Comparison of ENCODE assay signal across 23 cellular contexts in genomic region chr1:21084111-21084510, GRCh38.
DNase-seq lines count a peak whose midpoint lies in the region; ATAC-seq, FAIRE-seq and TF ChIP-seq lines count a peak whose summit lies in the region.
"Had no signal": no experiment of that assay in that cellular context is flagged by ENCODE, and none has a peak within 500 bp of the region (broad histone marks: within the 10 kb centered on the region; RNA-seq: fewer than 3 reads in every experiment).

No MANE protein-coding gene starts in this region.

- dilution Hi-C loops in keratinocyte (cut with MboI; ENCODE audit: extremely low pct_ligation_motif_present, low sequenced_read_pairs) = no loop called here

- H3K27me3 Mint-ChIP-seq in activated T-cell treated with anti-CD3 and anti-CD28 coated beads, Interleukin-2, amount 50 U/mL, for 24 hours = no peaks in the 10 kb centered on the region
- H3K27me3 Mint-ChIP-seq in activated naive CD8-positive, alpha-beta T cell treated with anti-CD3 and anti-CD28 coated beads for 36 hours = no peaks in the 10 kb centered on the region

- H3K4me3 ChIP-seq in keratinocyte (ENCODE audit: control insufficient read depth in 2 of 3, extremely low read depth in 1 of 3, insufficient read depth in 2 of 3, low read depth in 1 of 3, low read length in 3 of 3) = no peak overlapping the region
- no peak overlapping the region for H3K4me3 ChIP-seq in body of pancreas
- H3K4me3 ChIP-seq: A549, pancreas, PC-9, SJSA1 had no signal

- H4K20me1 ChIP-seq in keratinocyte (ENCODE audit: control insufficient read depth, extremely low read depth, insufficient read depth, low read length) = no peaks in the 10 kb centered on the region

- H3K9ac ChIP-seq in keratinocyte (ENCODE audit: control insufficient read depth, extremely low read depth, insufficient read depth, low read length) = no peak overlapping the region

- H3K4me1 ChIP-seq in keratinocyte (ENCODE audit: control insufficient read depth, extremely low read depth, insufficient read depth, low read length) = peaks cover 12% of the 10 kb centered on the region
- H3K4me1 ChIP-seq in body of pancreas = no peaks in the 10 kb centered on the region
- H3K4me1 ChIP-seq: pancreas had no signal

- no peaks in the 10 kb centered on the region for H3K27me3 ChIP-seq in keratinocyte (ENCODE audit: control insufficient read depth, extremely low read depth, insufficient read depth, low read length)
- H3K27me3 ChIP-seq in body of pancreas = no peaks in the 10 kb centered on the region
- H3K27me3 ChIP-seq: pancreas, SJSA1 had no signal

- no peak for ATAC-seq in body of pancreas
- ATAC-seq: pancreas, sciatic nerve had no signal

- TF ChIP-seq CTCF in keratinocyte (optimal IDR thresholded peaks at IDR 0.05 in 1 of 3, IDR thresholded peaks at IDR 0.05 in 1 of 3, conservative IDR thresholded peaks at IDR 0.05 in 1 of 3; ENCODE audit: extremely low read depth in 1 of 3, insufficient read depth in 2 of 3, low read length in 3 of 3) (no peak), body of pancreas (IDR thresholded peaks at IDR 0.05) (no peak), GM13976 (IDR thresholded peaks at IDR 0.05; ENCODE audit: borderline replicate concordance, control extremely low read depth, extremely low read depth, insufficient read depth, missing control alignments) (no peak)

- no peak overlapping the region for H3K4me3 Mint-ChIP-seq in activated T-cell treated with anti-CD3 and anti-CD28 coated beads, Interleukin-2, amount 50 U/mL, for 24 hours
- H3K4me3 Mint-ChIP-seq in activated naive CD8-positive, alpha-beta T cell treated with anti-CD3 and anti-CD28 coated beads for 36 hours = no peak overlapping the region

- H3K9me1 ChIP-seq in keratinocyte (ENCODE audit: control insufficient read depth, extremely low read depth, insufficient read depth, low read length) = no peaks in the 10 kb centered on the region

- H3K36me3 ChIP-seq in keratinocyte (ENCODE audit: control insufficient read depth in 2 of 2, extremely low read depth in 1 of 2, insufficient read depth in 2 of 2, low read length in 2 of 2) (peaks cover 5 to 9% of the 10 kb centered on the region in 2 experiments), body of pancreas (replicated peaks in 1 of 2; ENCODE audit: insufficient read depth in 1 of 2, low read depth in 2 of 2) (peaks cover 0 to 2% of the 10 kb centered on the region in 2 donors)
- H3K36me3 ChIP-seq: pancreas had no signal

- no peak for FAIRE-seq in keratinocyte (lab: Jason Lieb, UNC)
- FAIRE-seq: A549, G401.6, pancreas, urothelium cell line had no signal

- H3K27ac ChIP-seq in keratinocyte (ENCODE audit: control insufficient read depth, insufficient read depth, low read length) (peak overlapping the region; percentile 60), body of pancreas (no peak overlapping the region)
- H3K27ac ChIP-seq: A549, pancreas, SJSA1 had no signal

- no peaks in the 10 kb centered on the region for H3K9me3 Mint-ChIP-seq in activated T-cell treated with anti-CD3 and anti-CD28 coated beads, Interleukin-2, amount 50 U/mL, for 24 hours
- H3K9me3 Mint-ChIP-seq in activated naive CD8-positive, alpha-beta T cell treated with anti-CD3 and anti-CD28 coated beads for 36 hours = peaks cover 15% of the 10 kb centered on the region

- peak overlapping the region; percentile 20 for H3K4me2 ChIP-seq in keratinocyte (ENCODE audit: control insufficient read depth, extremely low read depth, insufficient read depth, low read depth, low read length)
- H3K4me2 ChIP-seq: PC-9 had no signal

- H3K79me2 ChIP-seq in keratinocyte (ENCODE audit: control insufficient read depth, insufficient read depth, low read length) = peaks cover 15% of the 10 kb centered on the region

- intact Hi-C loops in body of pancreas (cut with DNase I) = no loop called here

- H3K9me3 ChIP-seq in keratinocyte (ENCODE audit: control insufficient read depth, low read depth, low read length) = no peaks in the 10 kb centered on the region
- H3K9me3 ChIP-seq in body of pancreas = no peaks in the 10 kb centered on the region
- H3K9me3 ChIP-seq: A549, pancreas, SJSA1 had no signal

- no peak for DNase-seq in activated T-cell treated with anti-CD3 and anti-CD28 coated beads, Interleukin-2, amount 50 U/mL, for 24 hours
- no peak for DNase-seq in activated T-cell treated with anti-CD3 and anti-CD28 coated beads, Interleukin-2, amount 50 U/mL, for 1 hour
- peak; percentile 16 for DNase-seq in activated naive CD8-positive, alpha-beta T cell treated with anti-CD3 and anti-CD28 coated beads for 36 hours
- no peak for DNase-seq in keratinocyte (ENCODE audit: low read depth, low spot score)
- DNase-seq in stimulated activated CD4-positive, alpha-beta T cell treated with anti-CD3 and anti-CD28 coated beads, Interleukin-2, amount 100 ng/mL, for 4 hours (ENCODE audit: low read depth) = peak; percentile 2
- DNase-seq in body of pancreas = no peak
- no peak for DNase-seq in mucosa of gallbladder (ENCODE audit: low spot score)
- DNase-seq in GM13976 (ENCODE audit: low spot score) = no peak
- DNase-seq: activated CD4-positive, CD25-positive, alpha-beta regulatory T cell treated with anti-CD3 and anti-CD28 coated beads, Interleukin-2, amount 50 U/mL, for 72 hours; activated effector memory CD4-positive, alpha-beta T cell treated with Interleukin-2 at 50 U/mL for 16 hours; C1 segment of cervical spinal cord; effector memory CD4-positive, alpha-beta T cell; head of caudate nucleus; NCI-H1694 treated with DMSO at 0.1 percent for 48 hours; NCI-H226; pancreas; PC-9; substantia nigra had no signal

- in situ Hi-C loops in GM13976 (cut with MboI; ENCODE audit: low sequenced_read_pairs, unreplicated experiment) = no loop called here

- 56 to 63% methylated on average over 3 of the region's 3 CpGs for WGBS in body of pancreas, 2 donors

- peaks cover 64% of the 10 kb centered on the region for H3K36me3 Mint-ChIP-seq in activated T-cell treated with anti-CD3 and anti-CD28 coated beads, Interleukin-2, amount 50 U/mL, for 24 hours (ENCODE audit: low read depth)
- peaks cover 52% of the 10 kb centered on the region for H3K36me3 Mint-ChIP-seq in activated naive CD8-positive, alpha-beta T cell treated with anti-CD3 and anti-CD28 coated beads for 36 hours

- no peak overlapping the region for H2AFZ ChIP-seq in keratinocyte (ENCODE audit: control insufficient read depth, low read length)
- H2AFZ ChIP-seq: PC-9 had no signal

- peaks cover 11% of the 10 kb centered on the region for H3K4me1 Mint-ChIP-seq in activated T-cell treated with anti-CD3 and anti-CD28 coated beads, Interleukin-2, amount 50 U/mL, for 24 hours (ENCODE audit: low read depth)
- peaks cover 10% of the 10 kb centered on the region for H3K4me1 Mint-ChIP-seq in activated naive CD8-positive, alpha-beta T cell treated with anti-CD3 and anti-CD28 coated beads for 36 hours

- peak overlapping the region; percentile 8 for H3K27ac Mint-ChIP-seq in activated T-cell treated with anti-CD3 and anti-CD28 coated beads, Interleukin-2, amount 50 U/mL, for 24 hours
- peak overlapping the region; percentile 50 for H3K27ac Mint-ChIP-seq in activated naive CD8-positive, alpha-beta T cell treated with anti-CD3 and anti-CD28 coated beads for 36 hours

- no peak for TF ChIP-seq POLR2A in body of pancreas (IDR thresholded peaks at IDR 0.05)

Comparison
In these comparisons a context has a peak if more than half of its experiments do, and no peak if none do; other contexts are left out.
1. DNase-seq: peak in activated naive CD8-positive, alpha-beta T cell treated with anti-CD3 and anti-CD28 coated beads for 36 hours (single experiment) and stimulated activated CD4-positive, alpha-beta T cell treated with anti-CD3 and anti-CD28 coated beads, Interleukin-2, amount 100 ng/mL, for 4 hours (single experiment); none in activated T-cell treated with anti-CD3 and anti-CD28 coated beads, Interleukin-2, amount 50 U/mL, for 24 hours (single experiment), activated T-cell treated with anti-CD3 and anti-CD28 coated beads, Interleukin-2, amount 50 U/mL, for 1 hour (single experiment), keratinocyte (single experiment), body of pancreas (0 of 4), mucosa of gallbladder (single experiment) and GM13976 (single experiment).